23 cellular contexts compared by ENCODE assay signal in the genomic region with DNA sequence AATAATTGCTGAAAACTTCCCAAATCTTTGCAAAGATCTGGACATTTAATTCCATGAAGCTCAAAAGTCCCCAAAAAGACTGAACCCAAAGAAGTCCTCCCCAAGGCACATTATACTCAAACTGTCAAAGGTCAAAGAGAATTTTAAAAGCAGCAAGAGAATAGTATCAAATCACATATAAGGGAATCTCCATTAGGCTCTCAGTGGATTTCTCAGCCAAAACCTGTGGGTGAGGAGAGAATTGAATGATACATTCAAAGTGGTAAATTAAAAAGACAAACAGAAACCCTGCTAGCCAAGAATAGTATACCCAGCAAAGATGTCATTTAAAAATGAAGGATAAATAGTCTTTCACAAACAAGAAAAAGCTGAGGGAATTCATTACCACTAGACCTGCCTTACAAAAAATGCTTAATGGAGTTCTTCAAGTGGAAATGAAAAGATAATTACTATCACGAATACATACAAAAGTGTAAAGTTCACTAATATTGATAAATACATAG.
"Had no signal": no experiment of that assay in that cellular context is flagged by ENCODE, and none has a peak within 500 bp of the region (broad histone marks: within the 10 kb centered on the region; RNA-seq: fewer than 3 reads in every experiment).

No MANE protein-coding gene starts in this region.

- H3K4me1 Mint-ChIP-seq: IgD-negative memory B cell, T-cell had no signal

- H3K27me3 ChIP-seq: MG63 had no signal

- ATAC-seq: Panc1, PC-3, T-cell had no signal

- H3K36me3 Mint-ChIP-seq: T-cell had no signal

- H3K9me2 ChIP-seq: SK-N-SH had no signal

- H3K27me3 Mint-ChIP-seq: IgD-negative memory B cell, T-cell had no signal

- DNase-seq: KBM-7, MG63, NCI-H1092, NCI-H1105 treated with DMSO at 0.1 percent for 48 hours, NCI-H1436, NCI-H187, NCI-H2029, NCI-H2081 treated with DMSO at 0.1 percent for 48 hours, NCI-H2171, NCI-H226, NCI-H446, NCI-H510A, NCI-H524 treated with DMSO at 0.1 percent for 48 hours, NCI-H69, NCI-H774, PC-3, SHP77, SK-N-SH, SW 1271, T-cell had no signal

- H3K9ac ChIP-seq: SK-N-SH had no signal

- H3K4me3 ChIP-seq: MG63 had no signal

- H3K4me2 ChIP-seq: SK-N-SH had no signal

- H3K4me3 Mint-ChIP-seq: T-cell had no signal

- H3K27ac ChIP-seq: RWPE1 had no signal

- H3K27ac Mint-ChIP-seq: IgD-negative memory B cell, T-cell had no signal

- H3K36me3 ChIP-seq: MG63 had no signal
